15 cellular contexts compared by ENCODE assay signal in the genomic region with DNA sequence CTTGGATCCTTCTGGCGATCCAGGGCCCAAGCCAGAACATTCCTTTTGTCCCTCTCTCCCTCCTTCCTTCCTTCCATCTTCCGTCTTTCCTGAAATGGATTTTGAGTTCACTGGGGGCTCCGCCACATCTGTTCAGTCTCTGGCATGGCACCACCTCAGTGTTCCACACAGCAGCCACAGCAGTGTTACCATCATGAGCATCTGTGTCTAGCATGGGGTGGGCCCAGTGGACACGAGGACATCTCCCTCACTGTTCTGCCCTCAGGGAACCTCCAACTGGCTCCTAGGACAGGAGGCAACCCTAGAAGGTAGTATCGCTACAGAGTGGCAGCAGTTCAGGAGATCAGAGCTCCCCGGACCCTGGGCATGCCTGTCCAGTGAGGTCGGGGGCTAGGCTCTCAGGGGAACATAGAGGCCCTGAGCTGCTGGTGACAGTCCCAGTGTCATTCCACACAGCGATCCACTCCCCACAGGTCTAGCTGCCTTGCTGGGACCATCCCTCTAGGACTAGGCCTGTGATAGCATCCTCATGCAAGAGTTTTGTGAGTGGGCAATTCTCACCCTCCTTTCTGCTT. TPM values are rescaled to one million over a fixed set of nuclear protein-coding genes. Genes with fewer than 3 reads are reported as not detected.
"Had no signal": no experiment of that assay in that cellular context is flagged by ENCODE, and none has a peak within 500 bp of the region (broad histone marks: within the 10 kb centered on the region; RNA-seq: fewer than 3 reads in every experiment).

No MANE protein-coding gene starts in this region.

- H3K4me1 Mint-ChIP-seq: activated CD4-positive, alpha-beta T cell treated with anti-CD3 and anti-CD28 coated beads for 36 hours; stimulated activated naive CD8-positive, alpha-beta T cell treated with anti-CD3 and anti-CD28 coated beads, Interleukin-15, amount 100 ng/mL, for 72 hours; T-helper 17 cell had no signal

- FAIRE-seq: small intestine had no signal

- H3K9me3 Mint-ChIP-seq: activated CD8-positive, alpha-beta T cell treated with anti-CD3 and anti-CD28 coated beads for 36 hours; activated naive CD4-positive, alpha-beta T cell treated with anti-CD3 and anti-CD28 coated beads for 36 hours; memory B cell; natural killer cell treated with Interleukin-12 subunit alpha and Interleukin-12 subunit beta and Interleukin-15 and Interleukin-18, amount 100 ng/mL, for 72 hours had no signal

- H3K4me3 Mint-ChIP-seq: activated CD4-positive, alpha-beta T cell treated with anti-CD3 and anti-CD28 coated beads for 36 hours; activated CD8-positive, alpha-beta T cell treated with anti-CD3 and anti-CD28 coated beads for 36 hours; activated naive CD4-positive, alpha-beta T cell treated with anti-CD3 and anti-CD28 coated beads for 36 hours; memory B cell; natural killer cell treated with Interleukin-12 subunit alpha and Interleukin-12 subunit beta and Interleukin-15 and Interleukin-18, amount 100 ng/mL, for 72 hours; stimulated activated naive CD8-positive, alpha-beta T cell treated with anti-CD3 and anti-CD28 coated beads, Interleukin-15, amount 100 ng/mL, for 72 hours; T-helper 17 cell had no signal

- DNase-seq: activated CD4-positive, alpha-beta T cell treated with anti-CD3 and anti-CD28 coated beads for 36 hours; activated CD8-positive, alpha-beta T cell treated with anti-CD3 and anti-CD28 coated beads for 36 hours; activated naive CD4-positive, alpha-beta T cell treated with anti-CD3 and anti-CD28 coated beads for 36 hours; caudate nucleus; colonic mucosa; left ventricle myocardium superior; nucleus accumbens; small intestine; stimulated activated CD4-positive, alpha-beta T cell treated with anti-CD3 and anti-CD28 coated beads, Interleukin-4, amount 100 ng/mL, for 4 hours; stimulated activated naive CD8-positive, alpha-beta T cell treated with anti-CD3 and anti-CD28 coated beads, Interleukin-15, amount 100 ng/mL, for 72 hours; T-helper 17 cell; testis; WERI-Rb-1 had no signal

- H3K27me3 Mint-ChIP-seq: activated CD4-positive, alpha-beta T cell treated with anti-CD3 and anti-CD28 coated beads for 36 hours; activated CD8-positive, alpha-beta T cell treated with anti-CD3 and anti-CD28 coated beads for 36 hours; memory B cell; stimulated activated naive CD8-positive, alpha-beta T cell treated with anti-CD3 and anti-CD28 coated beads, Interleukin-15, amount 100 ng/mL, for 72 hours; T-helper 17 cell had no signal

- H3K27ac Mint-ChIP-seq: activated CD4-positive, alpha-beta T cell treated with anti-CD3 and anti-CD28 coated beads for 36 hours; activated CD8-positive, alpha-beta T cell treated with anti-CD3 and anti-CD28 coated beads for 36 hours; activated naive CD4-positive, alpha-beta T cell treated with anti-CD3 and anti-CD28 coated beads for 36 hours; memory B cell; natural killer cell treated with Interleukin-12 subunit alpha and Interleukin-12 subunit beta and Interleukin-15 and Interleukin-18, amount 100 ng/mL, for 72 hours; stimulated activated naive CD8-positive, alpha-beta T cell treated with anti-CD3 and anti-CD28 coated beads, Interleukin-15, amount 100 ng/mL, for 72 hours; T-helper 17 cell had no signal

- H3K36me3 Mint-ChIP-seq: memory B cell; natural killer cell treated with Interleukin-12 subunit alpha and Interleukin-12 subunit beta and Interleukin-15 and Interleukin-18, amount 100 ng/mL, for 72 hours had no signal

- ATAC-seq: activated CD4-positive, alpha-beta T cell treated with anti-CD3 and anti-CD28 coated beads for 36 hours; activated CD8-positive, alpha-beta T cell treated with anti-CD3 and anti-CD28 coated beads for 36 hours; left ventricle myocardium superior; stimulated activated naive CD8-positive, alpha-beta T cell treated with anti-CD3 and anti-CD28 coated beads, Interleukin-15, amount 100 ng/mL, for 72 hours; T-helper 17 cell had no signal

RNA-seq across cellular contexts. Expression of a gene that starts 59.0 kb away (rescaled TPM):
- total RNA-seq: activated CD8-positive, alpha-beta T cell treated with anti-CD3 and anti-CD28 coated beads for 36 hours had no signal
